ENCODE assay signal across 16 cellular contexts in genomic region chr10:1492641-1493040, GRCh38.
DNase-seq lines count a peak whose midpoint lies in the region; ATAC-seq and TF ChIP-seq lines count a peak whose summit lies in the region.
"Had no signal": no experiment of that assay in that cellular context is flagged by ENCODE, and none has a peak within 500 bp of the region (broad histone marks: within the 10 kb centered on the region; RNA-seq: fewer than 3 reads in every experiment).

No MANE protein-coding gene starts in this region.

- peak overlapping the region in 9 of 11 experiments; percentile 37 to 96 (median 93); a peak in 17 of 22 replicates for H3K27ac ChIP-seq in BLaER1 treated with 17β-estradiol and CSF1 and Interleukin-3, amounts not matched to agents 10 nM and 100 nM
- peak overlapping the region; percentile 100 for H3K27ac ChIP-seq in OCI-LY1 (ENCODE audit: low read depth, low read length, poor library complexity, severe bottlenecking)

- H4K20me1 ChIP-seq in BLaER1 treated with 17β-estradiol and CSF1 and Interleukin-3, amounts not matched to agents 10 nM and 100 nM, result no peaks in the 10 kb centered on the region
- H4K20me1 ChIP-seq in OCI-LY1 (ENCODE audit: insufficient read depth, low read length), result no peaks in the 10 kb centered on the region

- no peaks in the 10 kb centered on the region for H3K9me2 ChIP-seq in OCI-LY1 (ENCODE audit: low read depth, low read length)

- no peak overlapping the region for H2AFZ ChIP-seq in OCI-LY1 (ENCODE audit: low read length)

- peak overlapping the region; percentile 14 to 90 (median 83); a peak in 19 of 22 replicates for H3K4me2 ChIP-seq in BLaER1 treated with 17β-estradiol and CSF1 and Interleukin-3, amounts not matched to agents 10 nM and 100 nM
- H3K4me2 ChIP-seq in OCI-LY1 (ENCODE audit: low read length), result no peak overlapping the region; the same call in 1 of the 2 replicates

- H3K9me3 ChIP-seq in BLaER1 treated with 17β-estradiol and CSF1 and Interleukin-3, amounts not matched to agents 10 nM and 100 nM (replicated peaks in 1 of 11), result peaks cover 0 to 4% (median 0%) of the 10 kb centered on the region in 11 experiments; a peak in 2 of 22 replicates
- no peaks in the 10 kb centered on the region for H3K9me3 ChIP-seq in OCI-LY1 (ENCODE audit: low read length)
- H3K9me3 ChIP-seq: BE2C had no signal

- peaks cover 42 to 52% (median 51%) of the 10 kb centered on the region in 10 experiments for H3K4me1 ChIP-seq in BLaER1 treated with 17β-estradiol and CSF1 and Interleukin-3, amounts not matched to agents 10 nM and 100 nM
- H3K4me1 ChIP-seq in OCI-LY1 (ENCODE audit: insufficient read depth, low read length, severe bottlenecking), result peaks cover 59% of the 10 kb centered on the region
- H3K4me1 ChIP-seq: BE2C had no signal

- H3K27me3 Mint-ChIP-seq in osteocyte (ENCODE audit: unreplicated experiment), result peaks cover under 1% of the 10 kb centered on the region

- no peaks in the 10 kb centered on the region for H3K79me2 ChIP-seq in OCI-LY1 (ENCODE audit: insufficient read depth, low read length)

- peaks cover 3% of the 10 kb centered on the region; the same call in 1 of the 2 replicates for H3F3A ChIP-seq in OCI-LY1 (ENCODE audit: insufficient read depth, low read length)

- H3K9me3 Mint-ChIP-seq in osteocyte (ENCODE audit: unreplicated experiment), result no peaks in the 10 kb centered on the region
- H3K9me3 Mint-ChIP-seq: CD8-positive, alpha-beta T cell had no signal

- H3K36me3 Mint-ChIP-seq in osteocyte (ENCODE audit: unreplicated experiment), result no peaks in the 10 kb centered on the region
- H3K36me3 Mint-ChIP-seq: CD8-positive, alpha-beta T cell; IgD-negative memory B cell had no signal

- H3K27me3 ChIP-seq in BLaER1 treated with 17β-estradiol and CSF1 and Interleukin-3, amounts not matched to agents 10 nM and 100 nM, result peaks cover 0 to 5% (median 0%) of the 10 kb centered on the region in 11 experiments; a peak in 1 of 22 replicates
- no peaks in the 10 kb centered on the region for H3K27me3 ChIP-seq in OCI-LY1 (ENCODE audit: insufficient read depth, low read length)
- H3K27me3 ChIP-seq: BE2C had no signal

- no peak overlapping the region for H3K27ac Mint-ChIP-seq in osteocyte (ENCODE audit: unreplicated experiment)
- H3K27ac Mint-ChIP-seq: CD8-positive, alpha-beta T cell; HFFc6 had no signal

- no peak overlapping the region for H3K4me3 Mint-ChIP-seq in osteocyte (ENCODE audit: unreplicated experiment)
- H3K4me3 Mint-ChIP-seq: CD8-positive, alpha-beta T cell; HFFc6 had no signal

- peak overlapping the region in 5 of 11 experiments; percentile 44 to 82 (median 81); a peak in 7 of 22 replicates for H3K9ac ChIP-seq in BLaER1 treated with 17β-estradiol and CSF1 and Interleukin-3, amounts not matched to agents 10 nM and 100 nM
- no peak overlapping the region; the same call in 1 of the 2 replicates for H3K9ac ChIP-seq in OCI-LY1 (ENCODE audit: low read length)

- DNase-seq in osteocyte (ENCODE audit: extremely low spot score, unreplicated experiment) (peak; percentile 59), GOT3 (lab: John Stamatoyannopoulos, UW) (no peak), NOMO-1 treated with dmso at 0.1 percent for 144 hours (lab: John Stamatoyannopoulos, UW; ENCODE audit: unreplicated experiment) (no peak)
- DNase-seq: BE2C; Calu3; CD8-positive, alpha-beta T cell; DMS79 treated with DMSO at 0.1 percent for 48 hours; EL; HFFc6 had no signal

- TF ChIP-seq CTCF in OCI-LY1 (IDR thresholded peaks at IDR 0.05; ENCODE audit: low read length) (no peak), osteocyte (IDR thresholded peaks at IDR 0.05) (no peak)

- no peaks in the 10 kb centered on the region for H3K4me1 Mint-ChIP-seq in osteocyte (ENCODE audit: unreplicated experiment)

- ATAC-seq in HG03442 (IDR thresholded peaks at IDR 0.05; ENCODE audit: unreplicated experiment), result no peak
- ATAC-seq: CD8-positive, alpha-beta T cell; GM12878; HCT116; HepG2 had no signal

- no peak overlapping the region for H3K4me3 ChIP-seq in BLaER1 treated with 17β-estradiol and CSF1 and Interleukin-3, amounts not matched to agents 10 nM and 100 nM
- H3K4me3 ChIP-seq in OCI-LY1 (ENCODE audit: low read depth, low read length, poor library complexity, severe bottlenecking), result no peak overlapping the region
- H3K4me3 ChIP-seq: GM12878 had no signal

- no peaks in the 10 kb centered on the region for H3K36me3 ChIP-seq in BLaER1 treated with 17β-estradiol and CSF1 and Interleukin-3, amounts not matched to agents 10 nM and 100 nM
- no peaks in the 10 kb centered on the region for H3K36me3 ChIP-seq in OCI-LY1 (ENCODE audit: insufficient read depth, low read length)
- H3K36me3 ChIP-seq: BE2C had no signal
